ENCODE assay signal across 8 cellular contexts in the genomic region with DNA sequence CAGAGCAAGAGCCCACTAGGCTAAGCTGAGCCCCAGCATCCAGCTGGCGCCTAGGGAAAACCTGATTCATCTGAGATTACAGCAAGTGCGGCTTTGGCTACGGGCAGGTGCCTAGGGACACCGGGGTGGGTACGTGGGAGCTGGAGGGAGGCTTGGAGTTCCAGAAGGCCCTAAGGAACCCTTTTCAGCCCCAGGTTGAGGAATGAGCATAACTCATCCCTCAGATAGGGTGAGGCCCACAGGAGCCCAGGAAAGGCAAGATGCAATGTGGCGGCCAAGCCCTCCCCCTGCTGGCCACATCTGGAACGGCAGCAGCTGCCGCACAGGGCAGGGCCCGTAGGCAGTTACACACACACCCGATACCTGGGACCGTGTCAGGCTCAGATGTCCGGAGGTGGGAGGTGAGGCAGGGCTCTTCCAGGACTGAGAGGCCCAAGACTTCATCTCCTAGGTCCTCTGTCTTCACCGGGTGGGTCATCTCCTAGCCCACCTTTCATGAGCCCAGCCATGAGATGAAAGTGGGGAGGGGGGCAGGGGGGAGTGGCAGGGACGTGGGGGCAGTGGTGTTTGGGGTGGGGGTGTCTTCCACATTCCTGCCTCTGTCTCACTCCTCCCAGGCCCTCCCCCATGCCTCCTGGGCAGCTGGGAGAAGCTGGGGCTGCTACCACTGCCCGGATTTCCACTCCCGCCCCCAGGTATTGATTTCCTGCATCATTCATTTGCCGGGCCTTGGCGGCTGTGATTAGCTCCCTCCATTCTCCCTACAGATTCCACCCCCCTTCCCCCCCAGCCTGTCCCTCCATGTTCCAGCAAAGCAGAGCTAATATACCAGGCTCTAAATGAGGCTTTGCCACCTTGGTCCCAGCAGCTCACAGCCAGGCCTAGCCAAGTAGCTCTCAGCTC. TPM values are rescaled to one million over a fixed set of nuclear protein-coding genes. Genes with fewer than 3 reads are reported as not detected.
DNase-seq lines count a peak whose midpoint lies in the region; ATAC-seq and TF ChIP-seq lines count a peak whose summit lies in the region.

No MANE protein-coding gene starts in this region.

- peaks cover 30% of the 10 kb centered on the region for H3K27me3 ChIP-seq in DND-41 (ENCODE audit: insufficient read depth, low read length, poor library complexity)

- ATAC-seq in DND-41 (ENCODE audit: insufficient read depth, low read depth): peak; percentile 86
- peak; percentile 63 for ATAC-seq in HG02884 (IDR thresholded peaks at IDR 0.05; ENCODE audit: unreplicated experiment)
- ATAC-seq in effector memory CD8-positive, alpha-beta T cell (replicated peaks): peak; percentile 74
- no peak for ATAC-seq in GM21717 (IDR thresholded peaks at IDR 0.05; ENCODE audit: unreplicated experiment)

- H3K36me3 ChIP-seq in DND-41 (ENCODE audit: insufficient read depth, low read length): no peaks in the 10 kb centered on the region

- peaks cover 27 to 59% of the 10 kb centered on the region in 2 donors for H3K27me3 Mint-ChIP-seq in effector memory CD8-positive, alpha-beta T cell
- peaks cover 50% of the 10 kb centered on the region for H3K27me3 Mint-ChIP-seq in mesothelial cell of epicardium (ENCODE audit: low read depth)

- no peak overlapping the region for H3K4me3 ChIP-seq in DND-41 (ENCODE audit: low read depth in 1 of 2, low read length in 2 of 2)

- H3K9me3 Mint-ChIP-seq in effector memory CD8-positive, alpha-beta T cell: no peaks in the 10 kb centered on the region
- no peaks in the 10 kb centered on the region for H3K9me3 Mint-ChIP-seq in mesothelial cell of epicardium

- H3K9me3 ChIP-seq in DND-41 (ENCODE audit: insufficient read depth, low read length, severe bottlenecking): no peaks in the 10 kb centered on the region

- TF ChIP-seq CTCF in DND-41 (IDR thresholded peaks at IDR 0.05; ENCODE audit: borderline replicate concordance, extremely low read depth, low read length, poor library complexity, severe bottlenecking): peak; percentile 99
- peak; percentile 98 for TF ChIP-seq CTCF in mesothelial cell of epicardium (IDR thresholded peaks at IDR 0.05; ENCODE audit: unreplicated experiment)

- DNase-seq in DND-41: peak; percentile 80
- peak; percentile 80 for DNase-seq in NCI-H748 (lab: John Stamatoyannopoulos, UW; ENCODE audit: unreplicated experiment)
- peak; percentile 42 to 64 for DNase-seq in activated CD8-positive, alpha-beta memory T cell treated with anti-CD3 and anti-CD28 coated beads for 1 hour (ENCODE audit: extremely low read depth in 1 of 2, low read depth in 1 of 2)
- DNase-seq in effector memory CD8-positive, alpha-beta T cell: peak; percentile 75 to 83 (median 77)
- DNase-seq in mesothelial cell of epicardium (ENCODE audit: low spot score in 2 of 2, unreplicated experiment in 2 of 2): peak; percentile 64 to 89
- peak; percentile 61 to 64 for DNase-seq in stimulated activated CD8-positive, alpha-beta memory T cell treated with anti-CD3 and anti-CD28 coated beads, Interleukin-4, amount 100 ng/mL, for 1 hour (ENCODE audit: low read depth in 2 of 2, low spot score in 1 of 2)

- H3K9ac ChIP-seq in DND-41 (ENCODE audit: low read depth, low read length): no peak overlapping the region

- no peak overlapping the region for H3K27ac ChIP-seq in DND-41 (ENCODE audit: low read length)

- H3K36me3 Mint-ChIP-seq in effector memory CD8-positive, alpha-beta T cell (ENCODE audit: insufficient read depth): peaks cover 15% of the 10 kb centered on the region
- no peaks in the 10 kb centered on the region for H3K36me3 Mint-ChIP-seq in mesothelial cell of epicardium

- H3K27ac Mint-ChIP-seq in effector memory CD8-positive, alpha-beta T cell: no peak overlapping the region
- H3K27ac Mint-ChIP-seq in mesothelial cell of epicardium: no peak overlapping the region

- H3K4me1 ChIP-seq in DND-41 (ENCODE audit: insufficient read depth, low read length): peaks cover 30% of the 10 kb centered on the region

- no peak overlapping the region for H3K4me3 Mint-ChIP-seq in effector memory CD8-positive, alpha-beta T cell
- H3K4me3 Mint-ChIP-seq in mesothelial cell of epicardium: no peak overlapping the region

- peaks cover 18 to 26% of the 10 kb centered on the region in 2 donors for H3K4me1 Mint-ChIP-seq in effector memory CD8-positive, alpha-beta T cell (ENCODE audit: low read depth in 2 of 2)
- peaks cover 13% of the 10 kb centered on the region for H3K4me1 Mint-ChIP-seq in mesothelial cell of epicardium

- no peak overlapping the region for H3K4me2 ChIP-seq in DND-41 (ENCODE audit: insufficient read depth, low read length)

- H2AFZ ChIP-seq in DND-41 (ENCODE audit: low read depth, low read length): no peak overlapping the region

- peaks cover 26% of the 10 kb centered on the region for H4K20me1 ChIP-seq in DND-41 (ENCODE audit: insufficient read depth, low read length)

- H3K79me2 ChIP-seq in DND-41 (ENCODE audit: insufficient read depth, low read length): no peaks in the 10 kb centered on the region

RNA-seq across cellular contexts. Expression of gene MDGA1, which starts 5.5 kb away (rescaled TPM):
- 2.3 to 3.7 TPM (median 2.9 TPM) in 3 replicates for total RNA-seq in mesothelial cell of epicardium
